Comparison of ENCODE assay signal across 1 cellular context in genomic region chr6:31541059-31541657, GRCh38.
TF ChIP-seq lines count a peak whose summit lies in the region.

No MANE protein-coding gene starts in this region.

TF ChIP-seq in HepG2, 621 proteins besides CTCF, POLR2A, EP300 and RAD21 (continued from another document and continues in another):
- TF ChIP-seq MEIS1 (CRISPR knock-in tag; IDR thresholded peaks at IDR 0.05; ENCODE audit: borderline replicate concordance) (0 out of 2 replicates have a peak, but pooled peaks have one; percentile 8), ZNF589 (CRISPR knock-in tag; conservative IDR thresholded peaks at IDR 0.05) (peak; percentile 75), HCFC1 (IDR thresholded peaks at IDR 0.05; ENCODE audit: low read depth, low read length) (no peak), THYN1 (CRISPR knock-in tag; IDR thresholded peaks at IDR 0.05; ENCODE audit: borderline replicate concordance, low read depth) (no peak), ZNF720 (CRISPR knock-in tag; IDR thresholded peaks at IDR 0.05) (no peak), EED (CRISPR knock-in tag; IDR thresholded peaks at IDR 0.05) (peak; percentile 84; the same call in 1 of the 2 replicates), MYNN (CRISPR knock-in tag; IDR thresholded peaks at IDR 0.05; ENCODE audit: low read depth) (no peak), FOXA1 (IDR thresholded peaks at IDR 0.05) (no peak), FOXA1 (CRISPR knock-in tag; IDR thresholded peaks at IDR 0.05) (peak; percentile 55), ZNF484 (CRISPR knock-in tag; IDR thresholded peaks at IDR 0.05; ENCODE audit: borderline replicate concordance, low read depth) (no peak), MYC (CRISPR knock-in tag; IDR thresholded peaks at IDR 0.05; ENCODE audit: borderline replicate concordance) (no peak), EZH2 (conservative IDR thresholded peaks at IDR 0.05; ENCODE audit: low read depth, low read length) (no peak), ZBTB10 (CRISPR knock-in tag; IDR thresholded peaks at IDR 0.05; ENCODE audit: borderline replicate concordance) (no peak), AHR (CRISPR knock-in tag; IDR thresholded peaks at IDR 0.05) (no peak), MIER3 (CRISPR knock-in tag; IDR thresholded peaks at IDR 0.05; ENCODE audit: borderline replicate concordance) (no peak), MIXL1 (CRISPR knock-in tag; IDR thresholded peaks at IDR 0.05) (no peak), ZNF468 (CRISPR knock-in tag; IDR thresholded peaks at IDR 0.05) (peak; percentile 23; the same call in 1 of the 2 replicates), NFYB (CRISPR knock-in tag; IDR thresholded peaks at IDR 0.05) (no peak), POLR2AphosphoS2 (IDR thresholded peaks at IDR 0.05; ENCODE audit: low read depth, low read length) (no peak), BORCS8-MEF2B (CRISPR knock-in tag; IDR thresholded peaks at IDR 0.05) (no peak), PLSCR1 (CRISPR knock-in tag; IDR thresholded peaks at IDR 0.05; ENCODE audit: borderline replicate concordance) (no peak), YEATS2 (CRISPR knock-in tag; IDR thresholded peaks at IDR 0.05; ENCODE audit: borderline replicate concordance) (no peak), NFE2 (CRISPR knock-in tag; IDR thresholded peaks at IDR 0.05) (no peak), RARG (CRISPR knock-in tag; IDR thresholded peaks at IDR 0.05; ENCODE audit: low read depth) (no peak), ZNF124 (CRISPR knock-in tag; IDR thresholded peaks at IDR 0.05) (0 out of 2 replicates have a peak, but pooled peaks have one; percentile 36), ZNF350 (CRISPR knock-in tag; IDR thresholded peaks at IDR 0.05; ENCODE audit: borderline replicate concordance, low read depth) (no peak), PAF1 (CRISPR knock-in tag; IDR thresholded peaks at IDR 0.05) (peak; percentile 70; the same call in 1 of the 2 replicates), RFX5 (IDR thresholded peaks at IDR 0.05; ENCODE audit: low read depth, low read length) (no peak), ZNF562 (CRISPR knock-in tag; IDR thresholded peaks at IDR 0.05; ENCODE audit: borderline replicate concordance) (no peak), CCDC6 (CRISPR knock-in tag; IDR thresholded peaks at IDR 0.05) (no peak), NR2F6 (IDR thresholded peaks at IDR 0.05) (no peak), NR2F6 (CRISPR knock-in tag; IDR thresholded peaks at IDR 0.05) (no peak), JUND (CRISPR knock-in tag; IDR thresholded peaks at IDR 0.05) (no peak), ZNF329 (CRISPR knock-in tag; IDR thresholded peaks at IDR 0.05; ENCODE audit: low read depth) (no peak)
- TF ChIP-seq, protein P1, sequence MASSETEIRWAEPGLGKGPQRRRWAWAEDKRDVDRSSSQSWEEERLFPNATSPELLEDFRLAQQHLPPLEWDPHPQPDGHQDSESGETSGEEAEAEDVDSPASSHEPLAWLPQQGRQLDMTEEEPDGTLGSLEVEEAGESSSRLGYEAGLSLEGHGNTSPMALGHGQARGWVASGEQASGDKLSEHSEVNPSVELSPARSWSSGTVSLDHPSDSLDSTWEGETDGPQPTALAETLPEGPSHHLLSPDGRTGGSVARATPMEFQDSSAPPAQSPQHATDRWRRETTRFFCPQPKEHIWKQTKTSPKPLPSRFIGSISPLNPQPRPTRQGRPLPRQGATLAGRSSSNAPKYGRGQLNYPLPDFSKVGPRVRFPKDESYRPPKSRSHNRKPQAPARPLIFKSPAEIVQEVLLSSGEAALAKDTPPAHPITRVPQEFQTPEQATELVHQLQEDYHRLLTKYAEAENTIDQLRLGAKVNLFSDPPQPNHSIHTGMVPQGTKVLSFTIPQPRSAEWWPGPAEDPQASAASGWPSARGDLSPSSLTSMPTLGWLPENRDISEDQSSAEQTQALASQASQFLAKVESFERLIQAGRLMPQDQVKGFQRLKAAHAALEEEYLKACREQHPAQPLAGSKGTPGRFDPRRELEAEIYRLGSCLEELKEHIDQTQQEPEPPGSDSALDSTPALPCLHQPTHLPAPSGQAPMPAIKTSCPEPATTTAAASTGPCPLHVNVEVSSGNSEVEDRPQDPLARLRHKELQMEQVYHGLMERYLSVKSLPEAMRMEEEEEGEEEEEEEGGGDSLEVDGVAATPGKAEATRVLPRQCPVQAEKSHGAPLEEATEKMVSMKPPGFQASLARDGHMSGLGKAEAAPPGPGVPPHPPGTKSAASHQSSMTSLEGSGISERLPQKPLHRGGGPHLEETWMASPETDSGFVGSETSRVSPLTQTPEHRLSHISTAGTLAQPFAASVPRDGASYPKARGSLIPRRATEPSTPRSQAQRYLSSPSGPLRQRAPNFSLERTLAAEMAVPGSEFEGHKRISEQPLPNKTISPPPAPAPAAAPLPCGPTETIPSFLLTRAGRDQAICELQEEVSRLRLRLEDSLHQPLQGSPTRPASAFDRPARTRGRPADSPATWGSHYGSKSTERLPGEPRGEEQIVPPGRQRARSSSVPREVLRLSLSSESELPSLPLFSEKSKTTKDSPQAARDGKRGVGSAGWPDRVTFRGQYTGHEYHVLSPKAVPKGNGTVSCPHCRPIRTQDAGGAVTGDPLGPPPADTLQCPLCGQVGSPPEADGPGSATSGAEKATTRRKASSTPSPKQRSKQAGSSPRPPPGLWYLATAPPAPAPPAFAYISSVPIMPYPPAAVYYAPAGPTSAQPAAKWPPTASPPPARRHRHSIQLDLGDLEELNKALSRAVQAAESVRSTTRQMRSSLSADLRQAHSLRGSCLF (CRISPR knock-in tag; IDR thresholded peaks at IDR 0.05; ENCODE audit: borderline replicate concordance): no peak
- TF ChIP-seq, protein P2, sequence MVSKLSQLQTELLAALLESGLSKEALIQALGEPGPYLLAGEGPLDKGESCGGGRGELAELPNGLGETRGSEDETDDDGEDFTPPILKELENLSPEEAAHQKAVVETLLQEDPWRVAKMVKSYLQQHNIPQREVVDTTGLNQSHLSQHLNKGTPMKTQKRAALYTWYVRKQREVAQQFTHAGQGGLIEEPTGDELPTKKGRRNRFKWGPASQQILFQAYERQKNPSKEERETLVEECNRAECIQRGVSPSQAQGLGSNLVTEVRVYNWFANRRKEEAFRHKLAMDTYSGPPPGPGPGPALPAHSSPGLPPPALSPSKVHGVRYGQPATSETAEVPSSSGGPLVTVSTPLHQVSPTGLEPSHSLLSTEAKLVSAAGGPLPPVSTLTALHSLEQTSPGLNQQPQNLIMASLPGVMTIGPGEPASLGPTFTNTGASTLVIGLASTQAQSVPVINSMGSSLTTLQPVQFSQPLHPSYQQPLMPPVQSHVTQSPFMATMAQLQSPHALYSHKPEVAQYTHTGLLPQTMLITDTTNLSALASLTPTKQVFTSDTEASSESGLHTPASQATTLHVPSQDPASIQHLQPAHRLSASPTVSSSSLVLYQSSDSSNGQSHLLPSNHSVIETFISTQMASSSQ (IDR thresholded peaks at IDR 0.05; ENCODE audit: low read depth): no peak
- TF ChIP-seq, protein P2 (CRISPR knock-in tag; IDR thresholded peaks at IDR 0.05; ENCODE audit: borderline replicate concordance): no peak
- TF ChIP-seq, protein P3, sequence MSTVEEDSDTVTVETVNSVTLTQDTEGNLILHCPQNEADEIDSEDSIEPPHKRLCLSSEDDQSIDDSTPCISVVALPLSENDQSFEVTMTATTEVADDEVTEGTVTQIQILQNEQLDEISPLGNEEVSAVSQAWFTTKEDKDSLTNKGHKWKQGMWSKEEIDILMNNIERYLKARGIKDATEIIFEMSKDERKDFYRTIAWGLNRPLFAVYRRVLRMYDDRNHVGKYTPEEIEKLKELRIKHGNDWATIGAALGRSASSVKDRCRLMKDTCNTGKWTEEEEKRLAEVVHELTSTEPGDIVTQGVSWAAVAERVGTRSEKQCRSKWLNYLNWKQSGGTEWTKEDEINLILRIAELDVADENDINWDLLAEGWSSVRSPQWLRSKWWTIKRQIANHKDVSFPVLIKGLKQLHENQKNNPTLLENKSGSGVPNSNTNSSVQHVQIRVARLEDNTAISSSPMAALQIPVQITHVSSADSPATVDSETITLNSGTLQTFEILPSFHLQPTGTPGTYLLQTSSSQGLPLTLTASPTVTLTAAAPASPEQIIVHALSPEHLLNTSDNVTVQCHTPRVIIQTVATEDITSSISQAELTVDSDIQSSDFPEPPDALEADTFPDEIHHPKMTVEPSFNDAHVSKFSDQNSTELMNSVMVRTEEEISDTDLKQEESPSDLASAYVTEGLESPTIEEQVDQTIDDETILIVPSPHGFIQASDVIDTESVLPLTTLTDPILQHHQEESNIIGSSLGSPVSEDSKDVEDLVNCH (CRISPR knock-in tag; IDR thresholded peaks at IDR 0.05): no peak
- TF ChIP-seq, protein P4, sequence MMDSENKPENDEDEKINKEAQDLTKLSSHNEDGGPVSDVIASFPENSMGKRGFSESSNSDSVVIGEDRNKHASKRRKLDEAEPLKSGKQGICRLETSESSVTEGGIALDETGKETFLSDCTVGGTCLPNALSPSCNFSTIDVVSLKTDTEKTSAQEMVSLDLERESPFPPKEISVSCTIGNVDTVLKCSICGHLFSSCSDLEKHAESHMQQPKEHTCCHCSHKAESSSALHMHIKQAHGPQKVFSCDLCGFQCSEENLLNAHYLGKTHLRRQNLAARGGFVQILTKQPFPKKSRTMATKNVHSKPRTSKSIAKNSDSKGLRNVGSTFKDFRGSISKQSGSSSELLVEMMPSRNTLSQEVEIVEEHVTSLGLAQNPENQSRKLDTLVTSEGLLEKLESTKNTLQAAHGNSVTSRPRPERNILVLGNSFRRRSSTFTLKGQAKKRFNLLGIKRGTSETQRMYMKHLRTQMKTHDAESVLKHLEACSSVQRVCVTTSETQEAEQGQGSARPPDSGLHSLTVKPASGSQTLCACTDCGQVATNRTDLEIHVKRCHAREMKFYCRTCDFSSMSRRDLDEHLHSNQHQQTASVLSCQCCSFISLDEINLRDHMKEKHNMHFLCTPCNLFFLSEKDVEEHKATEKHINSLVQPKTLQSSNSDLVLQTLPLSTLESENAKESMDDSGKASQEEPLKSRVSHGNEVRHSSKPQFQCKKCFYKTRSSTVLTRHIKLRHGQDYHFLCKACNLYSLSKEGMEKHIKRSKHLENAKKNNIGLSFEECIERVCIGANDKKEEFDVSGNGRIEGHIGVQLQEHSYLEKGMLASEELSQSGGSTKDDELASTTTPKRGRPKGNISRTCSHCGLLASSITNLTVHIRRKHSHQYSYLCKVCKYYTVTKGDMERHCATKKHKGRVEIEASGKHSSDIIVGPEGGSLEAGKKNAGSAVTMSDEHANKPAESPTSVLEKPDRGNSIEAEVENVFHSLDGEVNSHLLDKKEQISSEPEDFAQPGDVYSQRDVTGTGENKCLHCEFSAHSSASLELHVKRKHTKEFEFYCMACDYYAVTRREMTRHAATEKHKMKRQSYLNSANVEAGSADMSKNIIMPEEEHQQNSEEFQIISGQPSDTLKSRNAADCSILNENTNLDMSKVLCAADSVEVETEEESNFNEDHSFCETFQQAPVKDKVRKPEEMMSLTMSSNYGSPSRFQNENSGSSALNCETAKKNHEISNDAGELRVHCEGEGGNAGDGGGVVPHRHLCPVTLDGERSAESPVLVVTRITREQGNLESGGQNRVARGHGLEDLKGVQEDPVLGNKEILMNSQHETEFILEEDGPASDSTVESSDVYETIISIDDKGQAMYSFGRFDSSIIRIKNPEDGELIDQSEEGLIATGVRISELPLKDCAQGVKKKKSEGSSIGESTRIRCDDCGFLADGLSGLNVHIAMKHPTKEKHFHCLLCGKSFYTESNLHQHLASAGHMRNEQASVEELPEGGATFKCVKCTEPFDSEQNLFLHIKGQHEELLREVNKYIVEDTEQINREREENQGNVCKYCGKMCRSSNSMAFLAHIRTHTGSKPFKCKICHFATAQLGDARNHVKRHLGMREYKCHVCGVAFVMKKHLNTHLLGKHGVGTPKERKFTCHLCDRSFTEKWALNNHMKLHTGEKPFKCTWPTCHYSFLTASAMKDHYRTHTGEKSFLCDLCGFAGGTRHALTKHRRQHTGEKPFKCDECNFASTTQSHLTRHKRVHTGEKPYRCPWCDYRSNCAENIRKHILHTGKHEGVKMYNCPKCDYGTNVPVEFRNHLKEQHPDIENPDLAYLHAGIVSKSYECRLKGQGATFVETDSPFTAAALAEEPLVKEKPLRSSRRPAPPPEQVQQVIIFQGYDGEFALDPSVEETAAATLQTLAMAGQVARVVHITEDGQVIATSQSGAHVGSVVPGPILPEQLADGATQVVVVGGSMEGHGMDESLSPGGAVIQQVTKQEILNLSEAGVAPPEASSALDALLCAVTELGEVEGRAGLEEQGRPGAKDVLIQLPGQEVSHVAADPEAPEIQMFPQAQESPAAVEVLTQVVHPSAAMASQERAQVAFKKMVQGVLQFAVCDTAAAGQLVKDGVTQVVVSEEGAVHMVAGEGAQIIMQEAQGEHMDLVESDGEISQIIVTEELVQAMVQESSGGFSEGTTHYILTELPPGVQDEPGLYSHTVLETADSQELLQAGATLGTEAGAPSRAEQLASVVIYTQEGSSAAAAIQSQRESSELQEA (CRISPR knock-in tag; IDR thresholded peaks at IDR 0.05; ENCODE audit: not compliant biosample characterization): peak; percentile 84
